In the genomic region with DNA sequence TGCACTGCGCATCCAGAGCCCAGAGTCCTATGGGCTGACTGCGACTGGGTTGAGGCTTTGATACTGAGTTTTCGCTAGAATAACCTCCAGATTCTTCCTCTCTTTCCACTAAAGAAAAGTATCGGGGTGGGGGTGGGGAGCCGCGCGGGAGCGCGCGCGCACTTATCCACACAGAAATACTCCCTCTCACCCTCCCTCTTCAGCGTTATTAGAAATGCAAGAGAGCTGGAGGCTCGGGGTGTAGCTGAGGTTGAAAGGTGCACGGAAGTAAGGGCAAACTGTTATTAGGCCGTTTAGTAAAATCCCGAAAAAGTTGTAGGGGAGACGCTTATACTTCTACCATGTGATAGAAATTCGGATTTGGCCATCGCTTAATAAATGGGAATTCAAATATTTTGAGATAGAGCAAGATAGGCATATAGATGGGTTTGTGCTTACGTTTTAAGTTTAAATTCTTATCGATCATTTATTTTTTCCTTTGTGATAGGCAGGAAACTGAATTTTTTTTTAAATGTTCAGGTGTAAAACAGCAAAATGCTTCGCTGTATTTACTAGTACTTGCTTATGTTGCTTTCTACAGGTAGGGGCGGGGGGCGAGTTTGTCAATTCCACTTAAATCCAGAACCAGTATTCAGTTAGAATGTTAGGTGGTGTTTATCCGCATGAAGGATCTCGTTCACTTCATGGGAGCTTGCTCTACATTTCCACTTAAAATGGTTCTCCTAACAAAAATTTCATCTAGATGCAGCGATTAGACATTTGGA, we compare ENCODE assay signal across 8 cellular contexts. TPM values are rescaled to one million over a fixed set of nuclear protein-coding genes. Genes with fewer than 3 reads are reported as not detected.
DNase-seq lines count a peak whose midpoint lies in the region; TF ChIP-seq lines count a peak whose summit lies in the region.

No MANE protein-coding gene starts in this region.

- H3K9me3 ChIP-seq in MG63: no peaks in the 10 kb centered on the region

- POLR2A ChIA-PET in GM10248 (lab: Yijun Ruan, JAX): interaction anchor here (0.6 kb wide), 1 partner anchor 39 kb away, joined by 5 read pairs; no protein-coding TSS in a partner anchor

- H3K4me3 ChIP-seq in ACC112 (ENCODE audit: low read depth, low read length) (peak overlapping the region; percentile 85), MG63 (peak overlapping the region; percentile 76), epithelial cell of esophagus (ENCODE audit: low read length) (peak overlapping the region; percentile 86), urinary bladder (ENCODE audit: low read depth, low read length) (peak overlapping the region; percentile 98)

- peaks cover 65% of the 10 kb centered on the region for H3K79me2 ChIP-seq in ACC112 (ENCODE audit: control insufficient read depth, insufficient read depth, low read length, unreplicated experiment)

- 2% methylated on average over 27 of the region's 27 CpGs for WGBS in urinary bladder

- H3K27me3 ChIP-seq in ACC112 (ENCODE audit: insufficient read depth, low read length): no peaks in the 10 kb centered on the region
- no peaks in the 10 kb centered on the region for H3K27me3 ChIP-seq in MG63

- peaks cover 34% of the 10 kb centered on the region for H3K4me1 ChIP-seq in ACC112 (ENCODE audit: control insufficient read depth, insufficient read depth, low read length, unreplicated experiment)
- no peaks in the 10 kb centered on the region for H3K4me1 ChIP-seq in urinary bladder (ENCODE audit: insufficient read depth)

- H3K36me3 ChIP-seq in ACC112 (ENCODE audit: insufficient read depth, low read length): no peaks in the 10 kb centered on the region
- no peaks in the 10 kb centered on the region for H3K36me3 ChIP-seq in MG63
- H3K36me3 ChIP-seq in urinary bladder (ENCODE audit: insufficient read depth): no peaks in the 10 kb centered on the region

- peak overlapping the region; percentile 81 for H3K27ac ChIP-seq in ACC112 (ENCODE audit: low read depth, low read length)
- peak overlapping the region; percentile 99 for H3K27ac ChIP-seq in urinary bladder (ENCODE audit: low read depth)

- DNase-seq in GM10248 (ENCODE audit: extremely low spot score) (peak; percentile 17), MG63 (no peak), T-helper 9 cell (peak; percentile 2), epithelial cell of esophagus (ENCODE audit: low read depth) (peak; percentile 50), midbrain (lab: John Stamatoyannopoulos, UW) (peak; percentile 82)
- no peak for DNase-seq in stimulated activated CD4-positive, alpha-beta T cell treated with anti-CD3 and anti-CD28 coated beads, Interleukin-1b, Interleukin-23, amount 100 ng/mL, for 48 hours

- TF ChIP-seq CTCF in GM10248 (IDR thresholded peaks at IDR 0.05; ENCODE audit: control extremely low read depth, extremely low read depth, low read depth, missing control alignments) (no peak), epithelial cell of esophagus (IDR thresholded peaks at IDR 0.05; ENCODE audit: insufficient read depth, low read depth, low read length, missing control alignments) (no peak)

- H2AFZ ChIP-seq in ACC112 (ENCODE audit: low read length, unreplicated experiment): peak overlapping the region; percentile 31

- CTCF ChIA-PET in GM10248 (lab: Yijun Ruan, JAX): interaction anchor here (1.0 to 1.7 kb wide), 2 partner anchors 174 to 177 kb away, joined by 3 to 5 read pairs; no protein-coding TSS in a partner anchor

RNA-seq across cellular contexts. Expression of a gene that starts 1.1 kb away (rescaled TPM):
- total RNA-seq in MG63 (2014; rRNA removed; shearing (Covaris generic); ENCODE audit: low replicate concordance): 7.9 and 32.1 TPM in 2 replicates
- 338 TPM for total RNA-seq in urinary bladder
- 27.1 TPM for polyA plus RNA-seq in urinary bladder

Comparison
In these comparisons a context has a peak if more than half of its experiments do, and no peak if none do; other contexts are left out.
1. DNase-seq: peak in GM10248 (single experiment), T-helper 9 cell (single experiment), epithelial cell of esophagus (single experiment) and midbrain (single experiment); none in MG63 (single experiment) and stimulated activated CD4-positive, alpha-beta T cell treated with anti-CD3 and anti-CD28 coated beads, Interleukin-1b, Interleukin-23, amount 100 ng/mL, for 48 hours (single experiment).
2. RNA of a gene that starts 1.1 kb away (total RNA-seq): 338 TPM in urinary bladder (single experiment); 7.9 to 32.1 TPM in MG63; every median in the first group is over 10 times any median in the second.
3. Peak in every context shown above with its lines, with median percentiles within 50 percentile points of each other: H3K4me3 ChIP-seq.